Comparison of ENCODE assay signal across 10 cellular contexts in genomic region chr2:170525566-170525900, GRCh38.
DNase-seq lines count a peak whose midpoint lies in the region; ATAC-seq, FAIRE-seq and TF ChIP-seq lines count a peak whose summit lies in the region.
"Had no signal": no experiment of that assay in that cellular context is flagged by ENCODE, and none has a peak within 500 bp of the region (broad histone marks: within the 10 kb centered on the region; RNA-seq: fewer than 3 reads in every experiment).

No MANE protein-coding gene starts in this region.

- H3K27ac Mint-ChIP-seq in activated naive CD8-positive, alpha-beta T cell treated with anti-CD3 and anti-CD28 coated beads, Interleukin-2, amount 50 U/mL, for 24 hours = no peak overlapping the region
- H3K27ac Mint-ChIP-seq: CD14-positive monocyte; T-helper 1 cell treated with Interleukin-12 subunit alpha and Interleukin-12 subunit beta and Interleukin-4 antibody, amounts not matched to agents 30 μg/mL and 1 μg/mL, for 36 hours had no signal

- H3K27me3 ChIP-seq in A673 (replicated peaks; ENCODE audit: insufficient read depth, low read depth, low read length, poor library complexity) (no peaks in the 10 kb centered on the region), MG63 (no peaks in the 10 kb centered on the region), endothelial cell of umbilical vein (ENCODE audit: control insufficient read depth in 2 of 2, insufficient read depth in 2 of 2, low read length in 2 of 2) (no peaks in the 10 kb centered on the region), Karpas-422 (ENCODE audit: low read length) (no peaks in the 10 kb centered on the region)

- H3K36me3 Mint-ChIP-seq in activated naive CD8-positive, alpha-beta T cell treated with anti-CD3 and anti-CD28 coated beads, Interleukin-2, amount 50 U/mL, for 24 hours (ENCODE audit: low read depth) = no peaks in the 10 kb centered on the region
- H3K36me3 Mint-ChIP-seq: CD14-positive monocyte had no signal

- H3K27ac ChIP-seq in A673 (ENCODE audit: low read depth, low read length, poor library complexity, severe bottlenecking) (no peak overlapping the region), endothelial cell of umbilical vein (ENCODE audit: insufficient read depth, low read depth, low read length) (peak overlapping the region; percentile 73), mesodermal cell (ENCODE audit: low read depth, low read length, severe bottlenecking) (peak overlapping the region; percentile 85), Karpas-422 (ENCODE audit: low read length) (no peak overlapping the region)

- H3K36me3 ChIP-seq in A673 (ENCODE audit: insufficient read depth, low read length, poor library complexity, severe bottlenecking) = no peaks in the 10 kb centered on the region
- no peaks in the 10 kb centered on the region for H3K36me3 ChIP-seq in MG63
- H3K36me3 ChIP-seq in endothelial cell of umbilical vein (ENCODE audit: control insufficient read depth in 2 of 2, extremely low read depth in 1 of 2, insufficient read depth in 2 of 2, low read length in 2 of 2) = no peaks in the 10 kb centered on the region
- H3K36me3 ChIP-seq in mesodermal cell (ENCODE audit: control insufficient read depth, insufficient read depth, low read length) = no peaks in the 10 kb centered on the region
- H3K36me3 ChIP-seq in Karpas-422 (ENCODE audit: insufficient read depth, low read length) = no peaks in the 10 kb centered on the region

- FAIRE-seq in endothelial cell of umbilical vein (lab: Jason Lieb, UNC) = peak; percentile 100

- no peaks in the 10 kb centered on the region for H4K20me1 ChIP-seq in endothelial cell of umbilical vein (replicated peaks; ENCODE audit: control insufficient read depth, extremely low read depth, insufficient read depth, low read length)
- no peaks in the 10 kb centered on the region for H4K20me1 ChIP-seq in Karpas-422 (ENCODE audit: insufficient read depth, low read depth, low read length)

- H3K4me1 ChIP-seq in A673 (ENCODE audit: insufficient read depth, low read length, poor library complexity, severe bottlenecking) (peaks cover 22% of the 10 kb centered on the region), endothelial cell of umbilical vein (ENCODE audit: control insufficient read depth, extremely low read depth, insufficient read depth, low read length) (peaks cover 27% of the 10 kb centered on the region), mesodermal cell (ENCODE audit: control insufficient read depth, insufficient read depth, low read length, poor library complexity, severe bottlenecking) (peaks cover 33% of the 10 kb centered on the region), Karpas-422 (ENCODE audit: low read length) (no peaks in the 10 kb centered on the region)

- dilution Hi-C loops in endothelial cell of umbilical vein (cut with MboI; ENCODE audit: extremely low pct_ligation_motif_present, low sequenced_read_pairs) = no loop called here

- no peak overlapping the region for H3K4me3 Mint-ChIP-seq in activated naive CD8-positive, alpha-beta T cell treated with anti-CD3 and anti-CD28 coated beads, Interleukin-2, amount 50 U/mL, for 24 hours
- H3K4me3 Mint-ChIP-seq: CD14-positive monocyte; T-helper 1 cell treated with Interleukin-12 subunit alpha and Interleukin-12 subunit beta and Interleukin-4 antibody, amounts not matched to agents 30 μg/mL and 1 μg/mL, for 36 hours had no signal

- H2AFZ ChIP-seq in endothelial cell of umbilical vein (ENCODE audit: low read depth, low read length) (peak overlapping the region; percentile 14), Karpas-422 (ENCODE audit: low read length) (no peak overlapping the region)

- no peak for TF ChIP-seq POLR2A in endothelial cell of umbilical vein (IDR thresholded peaks at IDR 0.05; ENCODE audit: low read depth, low read length)

- no peaks in the 10 kb centered on the region for H3K9me3 Mint-ChIP-seq in activated naive CD8-positive, alpha-beta T cell treated with anti-CD3 and anti-CD28 coated beads, Interleukin-2, amount 50 U/mL, for 24 hours
- H3K9me3 Mint-ChIP-seq: CD14-positive monocyte; T-helper 1 cell treated with Interleukin-12 subunit alpha and Interleukin-12 subunit beta and Interleukin-4 antibody, amounts not matched to agents 30 μg/mL and 1 μg/mL, for 36 hours had no signal

- ATAC-seq in activated naive CD8-positive, alpha-beta T cell treated with anti-CD3 and anti-CD28 coated beads, Interleukin-2, amount 50 U/mL, for 24 hours = no peak

- peak; percentile 81 for DNase-seq in A673 (ENCODE audit: low spot score)
- DNase-seq in MG63 = peak; percentile 92
- DNase-seq in endothelial cell of umbilical vein (ENCODE audit: low read depth, low spot score) = peak; percentile 96
- DNase-seq in NCI-H526 (lab: John Stamatoyannopoulos, UW) = no peak
- DNase-seq in CD1c-positive myeloid dendritic cell (ENCODE audit: extremely low spot score) = no peak
- no peak for DNase-seq in Karpas-422
- DNase-seq in activated naive CD8-positive, alpha-beta T cell treated with anti-CD3 and anti-CD28 coated beads, Interleukin-2, amount 50 U/mL, for 24 hours = no peak

- peak overlapping the region; percentile 57 for H3K9ac ChIP-seq in endothelial cell of umbilical vein (replicated peaks; ENCODE audit: extremely low read depth, insufficient read depth, low read length)
- no peak overlapping the region for H3K9ac ChIP-seq in Karpas-422 (ENCODE audit: low read length)

- H3K4me3 ChIP-seq in A673 (ENCODE audit: low read depth, low read length, poor library complexity, severe bottlenecking) (no peak overlapping the region), MG63 (no peak overlapping the region), endothelial cell of umbilical vein (replicated peaks in 1 of 3; ENCODE audit: insufficient read depth in 1 of 3, low read depth in 1 of 3, low read length in 3 of 3) (no peak overlapping the region), mesodermal cell (ENCODE audit: extremely low read depth, insufficient read depth, low read length, poor library complexity, severe bottlenecking) (no peak overlapping the region), Karpas-422 (ENCODE audit: low read length) (no peak overlapping the region)

- no peaks in the 10 kb centered on the region for H3K79me2 ChIP-seq in endothelial cell of umbilical vein (ENCODE audit: control insufficient read depth, insufficient read depth, low read length)
- H3K79me2 ChIP-seq in Karpas-422 (ENCODE audit: low read length) = no peaks in the 10 kb centered on the region

- H3K4me1 Mint-ChIP-seq in activated naive CD8-positive, alpha-beta T cell treated with anti-CD3 and anti-CD28 coated beads, Interleukin-2, amount 50 U/mL, for 24 hours = no peaks in the 10 kb centered on the region
- H3K4me1 Mint-ChIP-seq: CD14-positive monocyte had no signal

- CTCF ChIA-PET in A673 (lab: Charles Lee) = no interaction called here
- CTCF ChIA-PET in endothelial cell of umbilical vein (lab: Charles Lee) = interaction anchor here (1.0 to 1.2 kb wide), 2 partner anchors 15 to 20 kb away, joined by 4 read pairs; no protein-coding TSS in a partner anchor

- H3K9me2 ChIP-seq in Karpas-422 (replicated peaks; ENCODE audit: insufficient read depth, low read length) = no peaks in the 10 kb centered on the region

- H3K27me3 Mint-ChIP-seq in activated naive CD8-positive, alpha-beta T cell treated with anti-CD3 and anti-CD28 coated beads, Interleukin-2, amount 50 U/mL, for 24 hours = peaks cover 8% of the 10 kb centered on the region

- TF ChIP-seq CTCF in A673 (conservative IDR thresholded peaks at IDR 0.05; ENCODE audit: low read depth, low read length) (no peak), endothelial cell of umbilical vein (IDR thresholded peaks at IDR 0.05; ENCODE audit: extremely low read depth in 1 of 2, insufficient read depth in 1 of 2, low read depth in 1 of 2, low read length in 2 of 2) (no peak)

- intact Hi-C loops in A673 (cut with micrococcal nuclease; ENCODE audit: unreplicated experiment) (no loop called here), endothelial cell of umbilical vein (cut with micrococcal nuclease) (loop anchor here (1.0 kb wide), 2 partner anchors 21 to 29 kb away; no protein-coding TSS in a partner anchor)

- no TSS peak for BruUV-seq in A673 (replicated peaks; lab: Mats Ljungman, UMichigan)
- no TSS peak for BruUV-seq in endothelial cell of umbilical vein (replicated peaks; lab: Mats Ljungman, UMichigan)

- peak overlapping the region; percentile 57 for H3K4me2 ChIP-seq in endothelial cell of umbilical vein (ENCODE audit: insufficient read depth, low read length)
- H3K4me2 ChIP-seq in Karpas-422 (ENCODE audit: low read depth, low read length, poor library complexity, severe bottlenecking) = no peak overlapping the region

- POLR2A ChIA-PET in A673 (lab: Charles Lee; ENCODE audit: low non-redundant PET) (no interaction called here), endothelial cell of umbilical vein (lab: Charles Lee) (no interaction called here)

- 43 to 71% methylated on average over 3 to 5 of the region's 5 CpGs for WGBS in mesodermal cell (ENCODE audit: insufficient coverage in 2 of 2), 2 experiments

- no peaks in the 10 kb centered on the region for H3K9me1 ChIP-seq in endothelial cell of umbilical vein (replicated peaks; ENCODE audit: control insufficient read depth, extremely low read depth, insufficient read depth, low read length)

- H3K9me3 ChIP-seq in A673 (ENCODE audit: low read depth, low read length, poor library complexity, severe bottlenecking) (no peaks in the 10 kb centered on the region), MG63 (no peaks in the 10 kb centered on the region; the same call in 1 of the 2 replicates), endothelial cell of umbilical vein (replicated peaks; ENCODE audit: control insufficient read depth, insufficient read depth, low read length) (no peaks in the 10 kb centered on the region), mesodermal cell (ENCODE audit: control insufficient read depth, low read length) (no peaks in the 10 kb centered on the region), Karpas-422 (ENCODE audit: low read length) (no peaks in the 10 kb centered on the region)

TF ChIP-seq in endothelial cell of umbilical vein, 7 proteins besides CTCF, POLR2A, EP300 and RAD21:
- TF ChIP-seq FOS (IDR thresholded peaks at IDR 0.05; ENCODE audit: borderline replicate concordance, insufficient read depth, low read length) (peak; percentile 98), GATA2 (IDR thresholded peaks at IDR 0.05; ENCODE audit: insufficient read depth, insufficient read length, low read depth, low read length) (peak; percentile 46), MAX (IDR thresholded peaks at IDR 0.05; ENCODE audit: insufficient read depth, insufficient read length) (no peak), JUN (IDR thresholded peaks at IDR 0.05; ENCODE audit: borderline replicate concordance, insufficient read depth, insufficient read length, low read depth) (peak; percentile 92), POLR2AphosphoS5 (IDR thresholded peaks at IDR 0.05; ENCODE audit: insufficient read depth, low read depth, low read length) (peak; percentile 85)

Comparison
In these comparisons a context has a peak if more than half of its experiments do, and no peak if none do; other contexts are left out.
1. DNase-seq: peak in A673 (single experiment), MG63 (single experiment) and endothelial cell of umbilical vein (single experiment); none in NCI-H526 (0 of 2), CD1c-positive myeloid dendritic cell (single experiment), Karpas-422 (single experiment) and activated naive CD8-positive, alpha-beta T cell treated with anti-CD3 and anti-CD28 coated beads, Interleukin-2, amount 50 U/mL, for 24 hours (single experiment).
2. H3K27ac ChIP-seq: peak in endothelial cell of umbilical vein (single experiment) and mesodermal cell (single experiment); none in A673 (single experiment) and Karpas-422 (single experiment).